ENCODE assay signal across 16 cellular contexts in genomic region chr18:68152770-68153169, GRCh38.
DNase-seq lines count a peak whose midpoint lies in the region; ATAC-seq, FAIRE-seq and TF ChIP-seq lines count a peak whose summit lies in the region.
"Had no signal": no experiment of that assay in that cellular context is flagged by ENCODE, and none has a peak within 500 bp of the region (broad histone marks: within the 10 kb centered on the region; RNA-seq: fewer than 3 reads in every experiment).

No MANE protein-coding gene starts in this region.

- H3K4me3 ChIP-seq in RWPE2 (ENCODE audit: severe bottlenecking) (no peak overlapping the region), iPS DF 6.9 (ENCODE audit: low read length) (no peak overlapping the region), mucosa of descending colon (no peak overlapping the region)
- no peak overlapping the region for H3K4me3 ChIP-seq in naive thymus-derived CD4-positive, alpha-beta T cell (ENCODE audit: low read length)
- H3K4me3 ChIP-seq: BLaER1 treated with 17β-estradiol and CSF1 and Interleukin-3, amounts not matched to agents 10 nM and 100 nM; dorsolateral prefrontal cortex; lung; transverse colon had no signal

- no peaks in the 10 kb centered on the region for H4K20me1 ChIP-seq in H9 (ENCODE audit: control insufficient read depth, insufficient read depth, insufficient read length)
- H4K20me1 ChIP-seq: BLaER1 treated with 17β-estradiol and CSF1 and Interleukin-3, amounts not matched to agents 10 nM and 100 nM had no signal

- TF ChIP-seq POLR2A in erythroblast (IDR thresholded peaks at IDR 0.05; ENCODE audit: low read length), result no peak

- H4K5ac ChIP-seq in H9 (ENCODE audit: insufficient read length, low read depth, low read length), result no peak overlapping the region

- H3T11ph ChIP-seq in H9 (ENCODE audit: low read length), result no peak overlapping the region

- no peak overlapping the region for H3K14ac ChIP-seq in H9 (ENCODE audit: insufficient read depth, low read length)

- DNase-seq in D721Med (ENCODE audit: insufficient read length, low spot score) (no peak), H9 (peak; percentile 79), RWPE2 (ENCODE audit: low spot score) (no peak), iPS DF 6.9 (ENCODE audit: low read depth, low spot score) (peak; percentile 41), erythroblast (lab: John Stamatoyannopoulos, UW) (no peak), NCI-H2227 treated with DMSO at 0.1 percent for 48 hours (lab: John Stamatoyannopoulos, UW) (no peak), mucosa of descending colon (no peak)
- no peak for DNase-seq in naive thymus-derived CD4-positive, alpha-beta T cell
- DNase-seq: activated naive CD4-positive, alpha-beta T cell treated with anti-CD3 and anti-CD28 coated beads for 36 hours; dorsolateral prefrontal cortex; NCI-H1694 treated with DMSO at 0.1 percent for 48 hours; stimulated activated CD4-positive, alpha-beta T cell treated with anti-CD3 and anti-CD28 coated beads, Interleukin-1b, Interleukin-23, amount 100 ng/mL, for 48 hours; stimulated activated CD8-positive, alpha-beta memory T cell treated with anti-CD3 and anti-CD28 coated beads, Interleukin-4, amount 100 ng/mL, for 48 hours; transverse colon had no signal

- FAIRE-seq in D721Med (lab: Jason Lieb, UNC), result peak; percentile 97

- WGBS in H9 (ENCODE audit: extremely low coverage, insufficient read length, low lambda C conversion rate), result no CpG with 5 or more reads among the region's 7 CpGs
- WGBS in iPS DF 6.9 (ENCODE audit: insufficient coverage, insufficient read length), result no CpG with 5 or more reads among the region's 7 CpGs

- H4K91ac ChIP-seq in H9 (ENCODE audit: insufficient read length, low read depth, low read length), result no peak overlapping the region

- no peaks in the 10 kb centered on the region for H3K27me3 ChIP-seq in H9 (ENCODE audit: insufficient read depth, low read length)
- H3K27me3 ChIP-seq in RWPE2 (ENCODE audit: insufficient read depth, poor library complexity, severe bottlenecking), result no peaks in the 10 kb centered on the region
- no peaks in the 10 kb centered on the region for H3K27me3 ChIP-seq in iPS DF 6.9 (ENCODE audit: control insufficient read depth, insufficient read depth, low read length)
- no peaks in the 10 kb centered on the region for H3K27me3 ChIP-seq in naive thymus-derived CD4-positive, alpha-beta T cell (ENCODE audit: control insufficient read depth in 2 of 2, insufficient read depth in 2 of 2, low read length in 2 of 2)
- H3K27me3 ChIP-seq: BLaER1 treated with 17β-estradiol and CSF1 and Interleukin-3, amounts not matched to agents 10 nM and 100 nM; transverse colon had no signal

- H3K4me1 ChIP-seq in H9 (ENCODE audit: insufficient read depth, low read length) (no peaks in the 10 kb centered on the region), RWPE2 (ENCODE audit: insufficient read depth, poor library complexity, severe bottlenecking) (peaks cover 4% of the 10 kb centered on the region), iPS DF 6.9 (ENCODE audit: control insufficient read depth, insufficient read depth, low read length) (no peaks in the 10 kb centered on the region), mucosa of descending colon (ENCODE audit: low read depth) (no peaks in the 10 kb centered on the region)
- H3K4me1 ChIP-seq in naive thymus-derived CD4-positive, alpha-beta T cell (ENCODE audit: control insufficient read depth in 2 of 2, insufficient read depth in 2 of 2, low read length in 2 of 2), result no peaks in the 10 kb centered on the region
- H3K4me1 ChIP-seq: BLaER1 treated with 17β-estradiol and CSF1 and Interleukin-3, amounts not matched to agents 10 nM and 100 nM; transverse colon had no signal

- H3K27me3 Mint-ChIP-seq in H9 (ENCODE audit: low read depth), result peaks cover 1% of the 10 kb centered on the region; the same call in 1 of the 2 replicates
- no peaks in the 10 kb centered on the region for H3K27me3 Mint-ChIP-seq in naive thymus-derived CD4-positive, alpha-beta T cell

- H3K23me2 ChIP-seq in H9 (ENCODE audit: insufficient read length, low read depth, low read length, poor library complexity, severe bottlenecking), result no peaks in the 10 kb centered on the region

- no peak overlapping the region for H2AFZ ChIP-seq in H9 (ENCODE audit: low read length)

- CTCF ChIA-PET in naive thymus-derived CD4-positive, alpha-beta T cell (lab: Charles Lee), result no interaction called here

- no peak overlapping the region for H2AK5ac ChIP-seq in H9 (ENCODE audit: insufficient read length, low read length)

- no peaks in the 10 kb centered on the region for H3K79me2 ChIP-seq in H9 (ENCODE audit: insufficient read depth, low read length)

- H2BK20ac ChIP-seq in H9 (ENCODE audit: low read depth, low read length, poor library complexity, severe bottlenecking), result no peak overlapping the region

- H4K8ac ChIP-seq in H9 (replicated peaks; ENCODE audit: insufficient read length, low read depth, low read length), result no peak overlapping the region

- no peak overlapping the region for H2BK15ac ChIP-seq in H9 (ENCODE audit: low read depth, low read length)

- POLR2A ChIA-PET in naive thymus-derived CD4-positive, alpha-beta T cell (lab: Charles Lee), result no interaction called here

- peak overlapping the region in 1 of 3 experiments; percentile 37; a peak in 1 of 7 replicates for H3K27ac Mint-ChIP-seq in H9
- H3K27ac Mint-ChIP-seq in naive thymus-derived CD4-positive, alpha-beta T cell, result no peak overlapping the region
- H3K27ac Mint-ChIP-seq: activated naive CD4-positive, alpha-beta T cell treated with anti-CD3 and anti-CD28 coated beads for 36 hours had no signal

- no peak overlapping the region for H3K56ac ChIP-seq in H9 (ENCODE audit: insufficient read length, low read depth, low read length)

- H3K9me3 ChIP-seq in H9 (ENCODE audit: control insufficient read depth, low read depth, low read length) (no peaks in the 10 kb centered on the region), RWPE2 (ENCODE audit: severe bottlenecking) (no peaks in the 10 kb centered on the region), iPS DF 6.9 (ENCODE audit: control insufficient read depth, insufficient read depth, low read length) (no peaks in the 10 kb centered on the region), mucosa of descending colon (no peaks in the 10 kb centered on the region)
- H3K9me3 ChIP-seq in naive thymus-derived CD4-positive, alpha-beta T cell (ENCODE audit: control insufficient read depth in 2 of 3, low read length in 3 of 3), result no peaks in the 10 kb centered on the region
- H3K9me3 ChIP-seq: BLaER1 treated with 17β-estradiol and CSF1 and Interleukin-3, amounts not matched to agents 10 nM and 100 nM; transverse colon had no signal

- no peak overlapping the region for H2BK120ac ChIP-seq in H9 (ENCODE audit: low read depth, low read length, poor library complexity, severe bottlenecking)

- H3K4me2 ChIP-seq in H9 (ENCODE audit: insufficient read depth, insufficient read length, low read length), result no peak overlapping the region
- H3K4me2 ChIP-seq: BLaER1 treated with 17β-estradiol and CSF1 and Interleukin-3, amounts not matched to agents 10 nM and 100 nM had no signal

- intact Hi-C loops in naive thymus-derived CD4-positive, alpha-beta T cell (cut with micrococcal nuclease), result no loop called here
- intact Hi-C loops in mucosa of descending colon (cut with DNase I, micrococcal nuclease), result no loop called here

- no peaks in the 10 kb centered on the region for H3K36me3 ChIP-seq in RWPE2 (ENCODE audit: low read depth)
- no peaks in the 10 kb centered on the region for H3K36me3 ChIP-seq in iPS DF 6.9 (ENCODE audit: control insufficient read depth, insufficient read depth, low read length)
- H3K36me3 ChIP-seq in naive thymus-derived CD4-positive, alpha-beta T cell (ENCODE audit: control insufficient read depth in 2 of 3, insufficient read depth in 3 of 3, low read length in 3 of 3), result no peaks in the 10 kb centered on the region
- no peaks in the 10 kb centered on the region for H3K36me3 ChIP-seq in mucosa of descending colon (ENCODE audit: low read depth)
- H3K36me3 ChIP-seq: BLaER1 treated with 17β-estradiol and CSF1 and Interleukin-3, amounts not matched to agents 10 nM and 100 nM; transverse colon had no signal

- 0 out of 7 replicates have a peak, but pooled peaks cover 0 to 6% (median 0%) of the 10 kb centered on the region in 3 experiments for H3K36me3 Mint-ChIP-seq in H9 (ENCODE audit: insufficient read depth in 1 of 3, low read depth in 3 of 3)
- no peaks in the 10 kb centered on the region for H3K36me3 Mint-ChIP-seq in naive thymus-derived CD4-positive, alpha-beta T cell

- no peak for ATAC-seq in RWPE2 (ENCODE audit: low read depth)
- no peak for ATAC-seq in naive thymus-derived CD4-positive, alpha-beta T cell
- ATAC-seq in mucosa of descending colon, result no peak

- no peak overlapping the region for H3K18ac ChIP-seq in H9 (ENCODE audit: insufficient read length, low read depth, low read length)

- H3K4me1 Mint-ChIP-seq in H9, result peaks cover 5 to 11% of the 10 kb centered on the region in 2 experiments
- no peaks in the 10 kb centered on the region for H3K4me1 Mint-ChIP-seq in naive thymus-derived CD4-positive, alpha-beta T cell

- no peak overlapping the region for H3K9ac ChIP-seq in H9 (ENCODE audit: extremely low read depth, insufficient read length, low read length)
- H3K9ac ChIP-seq: BLaER1 treated with 17β-estradiol and CSF1 and Interleukin-3, amounts not matched to agents 10 nM and 100 nM had no signal

- no peak overlapping the region for H3K23ac ChIP-seq in H9 (ENCODE audit: insufficient read length, low read depth, low read length)

- H3K9me3 Mint-ChIP-seq in H9, result peaks cover 0 to 5% of the 10 kb centered on the region in 2 experiments; a peak in 2 of 5 replicates
- peaks cover 0 to 4% (median 0%) of the 10 kb centered on the region in 11 donors for H3K9me3 Mint-ChIP-seq in naive thymus-derived CD4-positive, alpha-beta T cell
- H3K9me3 Mint-ChIP-seq: activated naive CD4-positive, alpha-beta T cell treated with anti-CD3 and anti-CD28 coated beads for 36 hours had no signal

- H3K27ac ChIP-seq in H9 (ENCODE audit: insufficient read length, low read depth, low read length) (no peak overlapping the region), RWPE2 (ENCODE audit: poor library complexity, severe bottlenecking) (no peak overlapping the region), iPS DF 6.9 (ENCODE audit: low read length) (no peak overlapping the region)
- H3K27ac ChIP-seq in naive thymus-derived CD4-positive, alpha-beta T cell (ENCODE audit: low read depth, low read length), result no peak overlapping the region
- H3K27ac ChIP-seq: BLaER1 treated with 17β-estradiol and CSF1 and Interleukin-3, amounts not matched to agents 10 nM and 100 nM; dorsolateral prefrontal cortex; transverse colon had no signal

- H3K4me3 Mint-ChIP-seq in H9, result no peak overlapping the region
- H3K4me3 Mint-ChIP-seq in naive thymus-derived CD4-positive, alpha-beta T cell, result no peak overlapping the region
- H3K4me3 Mint-ChIP-seq: activated naive CD4-positive, alpha-beta T cell treated with anti-CD3 and anti-CD28 coated beads for 36 hours had no signal

- no peak overlapping the region for H2BK5ac ChIP-seq in H9 (ENCODE audit: insufficient read length, low read length)

- H3K4ac ChIP-seq in H9 (ENCODE audit: low read depth, low read length), result no peak overlapping the region

- H2BK12ac ChIP-seq in H9 (ENCODE audit: insufficient read length, low read depth, low read length), result no peak overlapping the region

- no peak for TF ChIP-seq CTCF in D721Med (IDR thresholded peaks at IDR 0.05; ENCODE audit: insufficient read depth, missing control alignments)
- peak; percentile 68 for TF ChIP-seq CTCF in H9 (conservative IDR thresholded peaks at IDR 0.05)
- peak; percentile 20 for TF ChIP-seq CTCF in RWPE2 (IDR thresholded peaks at IDR 0.05; ENCODE audit: poor library complexity, severe bottlenecking)
- TF ChIP-seq CTCF in mucosa of descending colon (IDR thresholded peaks at IDR 0.05), result no peak

- no peaks in the 10 kb centered on the region for H3K79me1 ChIP-seq in H9 (ENCODE audit: insufficient read depth, low read depth, low read length, poor library complexity, severe bottlenecking)

Comparison
In these comparisons a context has a peak if more than half of its experiments do, and no peak if none do; other contexts are left out.
1. DNase-seq: peak in H9 (single experiment) and iPS DF 6.9 (single experiment); none in D721Med (single experiment), RWPE2 (single experiment), erythroblast (0 of 2), NCI-H2227 treated with DMSO at 0.1 percent for 48 hours (single experiment), naive thymus-derived CD4-positive, alpha-beta T cell (0 of 9) and mucosa of descending colon (0 of 3).
2. CTCF ChIP-seq: peak in H9 (single experiment) and RWPE2 (single experiment); none in D721Med (single experiment) and mucosa of descending colon (single experiment).